13 cellular contexts compared by ENCODE assay signal in genomic region chr1:204464701-204465100, GRCh38. TPM values are rescaled to one million over a fixed set of nuclear protein-coding genes. Genes with fewer than 3 reads are reported as not detected.
DNase-seq lines count a peak whose midpoint lies in the region; ATAC-seq and TF ChIP-seq lines count a peak whose summit lies in the region.
"Had no signal": no experiment of that assay in that cellular context is flagged by ENCODE, and none has a peak within 500 bp of the region (broad histone marks: within the 10 kb centered on the region; RNA-seq: fewer than 3 reads in every experiment).

No MANE protein-coding gene starts in this region.

- H3K4me3 Mint-ChIP-seq in activated T-helper 2 cell treated with anti-CD3 and anti-CD28 coated beads, Interferon-gamma antibody, Interleukin-2, Interleukin-4, amounts not matched to agents 10 μg/mL and 5 μg/mL and 100 μg/mL, durations not matched to agents 14 hours and 24 hours and 36 hours (ENCODE audit: low read depth) = no peak overlapping the region

- TF ChIP-seq POLR2A in right lobe of liver (IDR thresholded peaks at IDR 0.05) (no peak), stomach (IDR thresholded peaks at IDR 0.05) (no peak)

- no peaks in the 10 kb centered on the region for H3K9me3 Mint-ChIP-seq in activated T-helper 2 cell treated with anti-CD3 and anti-CD28 coated beads, Interferon-gamma antibody, Interleukin-2, Interleukin-4, amounts not matched to agents 10 μg/mL and 5 μg/mL and 100 μg/mL, durations not matched to agents 14 hours and 24 hours and 36 hours

- H3K4me3 ChIP-seq in OCI-LY7 (ENCODE audit: low read depth, low read length, poor library complexity, severe bottlenecking) (no peak overlapping the region), right lobe of liver (no peak overlapping the region), stomach (no peak overlapping the region)
- H3K4me3 ChIP-seq: breast epithelium had no signal

- H3K79me2 ChIP-seq in OCI-LY7 (ENCODE audit: insufficient read depth, low read depth, low read length) = no peaks in the 10 kb centered on the region

- H3K27ac ChIP-seq in OCI-LY7 (ENCODE audit: low read depth, low read length, poor library complexity, severe bottlenecking) = no peak overlapping the region
- H3K27ac ChIP-seq in right lobe of liver = peak overlapping the region in 2 of 3 donors; percentile 7 to 29
- peak overlapping the region; percentile 37 to 80 (median 71) for H3K27ac ChIP-seq in stomach

- H3K9me3 ChIP-seq in OCI-LY7 (ENCODE audit: low read length) (no peaks in the 10 kb centered on the region), right lobe of liver (no peaks in the 10 kb centered on the region), stomach (no peaks in the 10 kb centered on the region)
- H3K9me3 ChIP-seq: breast epithelium had no signal

- H3K36me3 ChIP-seq in OCI-LY7 (ENCODE audit: insufficient read depth, low read length) = 0 out of 2 replicates have a peak, but pooled peaks cover 9% of the 10 kb centered on the region
- H3K36me3 ChIP-seq in right lobe of liver = no peaks in the 10 kb centered on the region
- peaks cover 16 to 82% (median 66%) of the 10 kb centered on the region in 4 donors for H3K36me3 ChIP-seq in stomach
- H3K36me3 ChIP-seq: breast epithelium had no signal

- H3K4me1 Mint-ChIP-seq in activated T-helper 2 cell treated with anti-CD3 and anti-CD28 coated beads, Interferon-gamma antibody, Interleukin-2, Interleukin-4, amounts not matched to agents 10 μg/mL and 5 μg/mL and 100 μg/mL, durations not matched to agents 14 hours and 24 hours and 36 hours (ENCODE audit: low read depth) = peaks cover 46% of the 10 kb centered on the region

- no peaks in the 10 kb centered on the region for H4K20me1 ChIP-seq in OCI-LY7 (ENCODE audit: insufficient read depth, low read length)

- no peak overlapping the region for H2AFZ ChIP-seq in OCI-LY7 (ENCODE audit: low read length)

- H3K4me1 ChIP-seq in OCI-LY7 (ENCODE audit: insufficient read depth, low read length, poor library complexity, severe bottlenecking) (peaks cover 59% of the 10 kb centered on the region), right lobe of liver (no peaks in the 10 kb centered on the region), stomach (peaks cover 49 to 66% (median 55%) of the 10 kb centered on the region in 4 donors)

- 55% methylated on average over 1 of the region's 1 CpG for WGBS in right lobe of liver (ENCODE audit: insufficient coverage, low coverage, low lambda C conversion rate, missing lambda C conversion rate)
- 9 to 45% (median 35%) methylated on average over 1 of the region's 1 CpG for WGBS in stomach, 5 donors

- no peak for ATAC-seq in right lobe of liver
- ATAC-seq in HG03095 (IDR thresholded peaks at IDR 0.05; ENCODE audit: unreplicated experiment) = no peak

- H3K27ac Mint-ChIP-seq in activated T-helper 2 cell treated with anti-CD3 and anti-CD28 coated beads, Interferon-gamma antibody, Interleukin-2, Interleukin-4, amounts not matched to agents 10 μg/mL and 5 μg/mL and 100 μg/mL, durations not matched to agents 14 hours and 24 hours and 36 hours = peak overlapping the region; percentile 66

- peaks cover 30% of the 10 kb centered on the region for H3K36me3 Mint-ChIP-seq in activated T-helper 2 cell treated with anti-CD3 and anti-CD28 coated beads, Interferon-gamma antibody, Interleukin-2, Interleukin-4, amounts not matched to agents 10 μg/mL and 5 μg/mL and 100 μg/mL, durations not matched to agents 14 hours and 24 hours and 36 hours (ENCODE audit: low read depth)

- intact Hi-C loops in OCI-LY7 (cut with micrococcal nuclease; ENCODE audit: unreplicated experiment) = no loop called here
- intact Hi-C loops in activated T-helper 2 cell treated with anti-CD3 and anti-CD28 coated beads, Interferon-gamma antibody, Interleukin-2, Interleukin-4, amounts not matched to agents 10 μg/mL and 5 μg/mL and 100 μg/mL, durations not matched to agents 14 hours and 24 hours and 36 hours (cut with micrococcal nuclease) = no loop called here
- intact Hi-C loops in right lobe of liver (cut with DNase I) = no loop called here
- intact Hi-C loops in stomach (cut with DNase I; ENCODE audit: low total_unique reads) = no loop called here

- no peak for TF ChIP-seq CTCF in OCI-LY7 (conservative IDR thresholded peaks at IDR 0.05; ENCODE audit: low read length)
- TF ChIP-seq CTCF in right lobe of liver (IDR thresholded peaks at IDR 0.05) = no peak
- no peak for TF ChIP-seq CTCF in stomach (IDR thresholded peaks at IDR 0.05)

- POLR2A ChIA-PET in OCI-LY7 (lab: Charles Lee) = interaction anchor here (0.6 to 6.3 kb wide), 3 partner anchors 14 to 794 kb away, joined by 3 to 55 read pairs (median 17); partner anchors contain the start of gene PIK3C2B

- no peaks in the 10 kb centered on the region for H3K27me3 ChIP-seq in right lobe of liver
- no peaks in the 10 kb centered on the region for H3K27me3 ChIP-seq in stomach
- H3K27me3 ChIP-seq: breast epithelium had no signal

- CTCF ChIA-PET in OCI-LY7 (lab: Charles Lee; ENCODE audit: unreplicated experiment) = interaction anchor here (0.5 to 1.7 kb wide), 2 partner anchors 18 to 29 kb away, joined by 3 to 6 read pairs; no protein-coding TSS in a partner anchor

- H3K4me2 ChIP-seq in OCI-LY7 (ENCODE audit: low read length) = 0 out of 2 replicates have a peak overlapping the region, but pooled peaks have one; percentile 22

- no peaks in the 10 kb centered on the region for H3K9me2 ChIP-seq in OCI-LY7 (ENCODE audit: insufficient read depth, low read length)

- no TSS peak for BruUV-seq in OCI-LY7 (replicated peaks; lab: Mats Ljungman, UMichigan)

- no peaks in the 10 kb centered on the region for H3K27me3 Mint-ChIP-seq in activated T-helper 2 cell treated with anti-CD3 and anti-CD28 coated beads, Interferon-gamma antibody, Interleukin-2, Interleukin-4, amounts not matched to agents 10 μg/mL and 5 μg/mL and 100 μg/mL, durations not matched to agents 14 hours and 24 hours and 36 hours (ENCODE audit: low read depth)

- no peak for DNase-seq in OCI-LY7 (ENCODE audit: low spot score)
- DNase-seq in activated T-helper 2 cell treated with anti-CD3 and anti-CD28 coated beads, Interferon-gamma antibody, Interleukin-2, Interleukin-4, amounts not matched to agents 10 μg/mL and 5 μg/mL and 100 μg/mL, durations not matched to agents 14 hours and 24 hours and 36 hours (ENCODE audit: low spot score) = no peak
- no peak for DNase-seq in right lobe of liver
- no peak for DNase-seq in stomach
- DNase-seq in activated gamma-delta T cell (lab: John Stamatoyannopoulos, UW) = no peak
- no peak for DNase-seq in occipital lobe (lab: John Stamatoyannopoulos, UW)
- DNase-seq: COR-L47, erythroblast, NCI-H1417 treated with DMSO at 0.1 percent for 48 hours, NCI-H69, SHP77 had no signal

- TF ChIP-seq EP300 in stomach (IDR thresholded peaks at IDR 0.05) = no peak

RNA-seq across cellular contexts. Expression of gene PIK3C2B, which starts 29.9 kb away (rescaled TPM):
- total RNA-seq in OCI-LY7 (2014; rRNA removed; shearing (Covaris generic)) = 11.9 and 12.5 TPM in 2 replicates
- total RNA-seq in OCI-LY7 (2022) = 36.3 and 43.9 TPM in 2 replicates
- 16.9 and 18.5 TPM in 2 replicates for total RNA-seq in activated T-helper 2 cell treated with anti-CD3 and anti-CD28 coated beads, Interferon-gamma antibody, Interleukin-2, Interleukin-4, amounts not matched to agents 10 μg/mL and 5 μg/mL and 100 μg/mL, durations not matched to agents 14 hours and 24 hours and 36 hours
- total RNA-seq in right lobe of liver = 10 to 100 TPM in 3 of 6 experiments, 1 to 10 TPM in 3; 7.6 to 18.5 (median 10.1) TPM
- total RNA-seq in stomach = 100 to 1,000 TPM in 2 of 5 donors, 10 to 100 TPM in 3; 16.1 to 129 (median 65.3) TPM
- polyA plus RNA-seq in stomach = 1 to 10 TPM; 4.1 to 5.5 (median 5.0) TPM
- total RNA-seq in occipital lobe = 31.0 TPM

RNA-seq across cellular contexts. Expression of gene MDM4, which starts 51.5 kb away (rescaled TPM):
- 102 and 120 TPM in 2 replicates for total RNA-seq in OCI-LY7 (2014; rRNA removed; shearing (Covaris generic))
- total RNA-seq in OCI-LY7 (2022) = 282 and 343 TPM in 2 replicates
- 74.5 and 79.1 TPM in 2 replicates for total RNA-seq in activated T-helper 2 cell treated with anti-CD3 and anti-CD28 coated beads, Interferon-gamma antibody, Interleukin-2, Interleukin-4, amounts not matched to agents 10 μg/mL and 5 μg/mL and 100 μg/mL, durations not matched to agents 14 hours and 24 hours and 36 hours
- 10 to 100 TPM; 21.0 to 37.6 (median 25.3) TPM for total RNA-seq in right lobe of liver
- 100 to 1,000 TPM in 3 of 5 donors, 10 to 100 TPM in 2; 25.8 to 265 (median 118) TPM for total RNA-seq in stomach
- 1 to 10 TPM; 2.3 to 7.7 (median 2.9) TPM for polyA plus RNA-seq in stomach
- total RNA-seq in occipital lobe = 60.4 TPM

RNA-seq across cellular contexts. Expression of gene PPP1R15B, which starts 53.1 kb away (rescaled TPM):
- total RNA-seq in OCI-LY7 (2014; rRNA removed; shearing (Covaris generic)) = 63.5 and 72.6 TPM in 2 replicates
- 79.2 and 91.3 TPM in 2 replicates for total RNA-seq in OCI-LY7 (2022)
- 63.4 and 64.3 TPM in 2 replicates for total RNA-seq in activated T-helper 2 cell treated with anti-CD3 and anti-CD28 coated beads, Interferon-gamma antibody, Interleukin-2, Interleukin-4, amounts not matched to agents 10 μg/mL and 5 μg/mL and 100 μg/mL, durations not matched to agents 14 hours and 24 hours and 36 hours
- 10 to 100 TPM; 28.6 to 43.6 (median 34.3) TPM for total RNA-seq in right lobe of liver
- 10 to 100 TPM; 19.8 to 74.4 (median 51.6) TPM for total RNA-seq in stomach
- polyA plus RNA-seq in stomach = 10 to 100 TPM in 1 of 3 donors, 1 to 10 TPM in 2; 6.5 to 11.1 (median 9.3) TPM
- 43.4 TPM for total RNA-seq in occipital lobe
